23 cellular contexts compared by ENCODE assay signal in the genomic region with DNA sequence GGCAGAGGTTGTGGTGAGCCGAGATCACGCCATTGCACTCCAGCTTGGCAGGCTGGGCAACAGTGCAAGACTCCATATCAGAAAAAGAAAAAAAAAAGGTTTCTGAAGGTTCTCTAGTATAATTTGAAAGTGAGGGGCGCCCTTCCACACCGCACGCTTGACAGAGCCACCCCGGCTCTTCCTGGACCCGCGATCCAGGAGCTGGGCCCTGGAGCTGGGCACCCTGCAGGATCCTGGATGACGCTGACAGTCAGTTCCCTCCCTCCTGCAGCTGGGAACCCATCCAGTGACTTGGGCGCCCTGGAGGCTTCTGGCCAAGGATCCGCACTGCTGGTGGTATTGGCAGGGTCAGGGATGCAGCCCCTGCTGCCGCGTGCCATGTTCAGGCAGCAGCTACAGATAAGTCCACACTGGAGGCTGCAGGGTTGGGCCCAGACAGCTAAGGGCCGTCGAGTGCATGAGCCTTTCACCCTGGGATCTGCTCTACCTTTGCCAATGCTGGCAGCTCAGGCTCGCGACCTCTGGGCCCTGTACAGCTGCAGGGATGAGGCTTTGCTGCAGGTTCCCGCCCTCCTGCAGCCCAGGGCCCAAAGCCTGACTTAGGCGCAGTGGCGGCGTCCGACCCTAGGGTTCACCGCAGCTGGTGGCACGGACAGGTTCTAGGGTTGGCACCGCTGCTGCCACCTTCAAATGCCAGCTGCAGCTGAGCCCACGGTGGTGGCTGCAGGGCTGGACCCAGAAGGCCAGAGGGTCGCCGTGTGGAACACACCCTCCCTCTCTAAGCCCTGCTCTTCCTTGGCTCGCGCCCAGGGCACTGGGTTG.
A peak's percentile ranks its signal among the peaks of the same experiment; 100 is the strongest.
DNase-seq lines count a peak whose midpoint lies in the region; ATAC-seq and TF ChIP-seq lines count a peak whose summit lies in the region.
"Had no signal": no experiment of that assay in that cellular context is flagged by ENCODE, and none has a peak within 500 bp of the region (broad histone marks: within the 10 kb centered on the region; RNA-seq: fewer than 3 reads in every experiment).

No MANE protein-coding gene starts in this region.

- no peak for TF ChIP-seq CTCF in right atrium auricular region (IDR thresholded peaks at IDR 0.05)
- TF ChIP-seq CTCF in GM23338 (conservative IDR thresholded peaks at IDR 0.05; ENCODE audit: low read depth in 2 of 2) = no peak
- no peak for TF ChIP-seq CTCF in upper lobe of right lung (IDR thresholded peaks at IDR 0.05)
- no peak for TF ChIP-seq CTCF in CD8-positive, alpha-beta T cell (IDR thresholded peaks at IDR 0.05)

- no peak overlapping the region for H2AK5ac ChIP-seq in neuronal stem cell (ENCODE audit: low read depth, low read length)

- no peak overlapping the region for H3K27ac Mint-ChIP-seq in GM23338
- no peak overlapping the region for H3K27ac Mint-ChIP-seq in CD8-positive, alpha-beta T cell
- H3K27ac Mint-ChIP-seq: CD14-positive monocyte; CD4-positive, alpha-beta T cell; H9 had no signal

- H3K79me2 ChIP-seq in GM23338 (replicated peaks; ENCODE audit: insufficient read depth) = no peaks in the 10 kb centered on the region

- H3K18ac ChIP-seq in neuronal stem cell (ENCODE audit: low read length) = peak overlapping the region; percentile 57

- peaks cover 2% of the 10 kb centered on the region for H3K79me1 ChIP-seq in neuronal stem cell (ENCODE audit: low read depth, low read length)

- no peak overlapping the region for H3K4me3 Mint-ChIP-seq in GM23338
- H3K4me3 Mint-ChIP-seq in CD8-positive, alpha-beta T cell = no peak overlapping the region
- H3K4me3 Mint-ChIP-seq: CD14-positive monocyte; CD4-positive, alpha-beta T cell; H9 had no signal

- H4K8ac ChIP-seq in neuronal stem cell (ENCODE audit: low read depth, low read length) = no peak overlapping the region

- intact Hi-C loops in right cardiac atrium (cut with DNase I) (no loop called here), upper lobe of right lung (cut with DNase I) (no loop called here)
- intact Hi-C loops in CD8-positive, alpha-beta T cell (cut with DNase I, micrococcal nuclease) = no loop called here

- H3K36me3 ChIP-seq in right atrium auricular region (no peaks in the 10 kb centered on the region), GM23338 (ENCODE audit: insufficient read depth) (no peaks in the 10 kb centered on the region), neuronal stem cell (replicated peaks in 1 of 2; ENCODE audit: control insufficient read depth in 2 of 2, insufficient read depth in 2 of 2, low read length in 2 of 2) (no peaks in the 10 kb centered on the region), upper lobe of right lung (no peaks in the 10 kb centered on the region)
- no peaks in the 10 kb centered on the region for H3K36me3 ChIP-seq in CD8-positive, alpha-beta T cell (ENCODE audit: insufficient read depth, low read length)
- H3K36me3 ChIP-seq: BE2C; BLaER1 treated with 17β-estradiol and CSF1 and Interleukin-3, amounts not matched to agents 10 nM and 100 nM had no signal

- H3K9me3 ChIP-seq in right cardiac atrium (ENCODE audit: control insufficient read depth, low read length) (no peaks in the 10 kb centered on the region), right atrium auricular region (no peaks in the 10 kb centered on the region), neuronal stem cell (replicated peaks in 1 of 2; ENCODE audit: control insufficient read depth in 2 of 2, insufficient read depth in 1 of 2, low read depth in 1 of 2, low read length in 2 of 2) (no peaks in the 10 kb centered on the region), upper lobe of right lung (no peaks in the 10 kb centered on the region)
- no peaks in the 10 kb centered on the region for H3K9me3 ChIP-seq in CD8-positive, alpha-beta T cell (ENCODE audit: low read length)
- H3K9me3 ChIP-seq: BE2C had no signal

- H3K4me2 ChIP-seq in GM23338 = no peak overlapping the region
- no peak overlapping the region for H3K4me2 ChIP-seq in neuronal stem cell (ENCODE audit: insufficient read depth, low read length, poor library complexity, severe bottlenecking)
- H3K4me2 ChIP-seq: A549; BLaER1 treated with 17β-estradiol and CSF1 and Interleukin-3, amounts not matched to agents 10 nM and 100 nM had no signal

- no peak overlapping the region for H2BK5ac ChIP-seq in neuronal stem cell (ENCODE audit: low read length)

- H3K4me3 ChIP-seq in right cardiac atrium (ENCODE audit: low read length) (no peak overlapping the region), right atrium auricular region (no peak overlapping the region), GM23338 (no peak overlapping the region), neuronal stem cell (ENCODE audit: low read length in 2 of 2) (no peak overlapping the region), upper lobe of right lung (no peak overlapping the region)
- no peak overlapping the region for H3K4me3 ChIP-seq in CD8-positive, alpha-beta T cell (ENCODE audit: low read depth, low read length)
- H3K4me3 ChIP-seq: A549; BLaER1 treated with 17β-estradiol and CSF1 and Interleukin-3, amounts not matched to agents 10 nM and 100 nM; GM23248 had no signal

- CTCF ChIA-PET in CD8-positive, alpha-beta T cell (lab: Charles Lee) = no interaction called here

- no peaks in the 10 kb centered on the region; the same call in 2 of the 3 replicates for H3K4me1 Mint-ChIP-seq in GM23338
- H3K4me1 Mint-ChIP-seq in CD8-positive, alpha-beta T cell (ENCODE audit: low read depth) = no peaks in the 10 kb centered on the region
- H3K4me1 Mint-ChIP-seq: CD14-positive monocyte, H9 had no signal

- H3K4me1 ChIP-seq in right cardiac atrium (ENCODE audit: control insufficient read depth, insufficient read depth, low read length) = no peaks in the 10 kb centered on the region
- no peaks in the 10 kb centered on the region for H3K4me1 ChIP-seq in right atrium auricular region
- H3K4me1 ChIP-seq in GM23338 (ENCODE audit: insufficient read depth) = no peaks in the 10 kb centered on the region
- no peaks in the 10 kb centered on the region for H3K4me1 ChIP-seq in neuronal stem cell (ENCODE audit: control insufficient read depth in 2 of 2, insufficient read depth in 1 of 2, low read depth in 1 of 2, low read length in 2 of 2)
- H3K4me1 ChIP-seq in upper lobe of right lung = no peaks in the 10 kb centered on the region
- H3K4me1 ChIP-seq in CD8-positive, alpha-beta T cell (ENCODE audit: insufficient read depth, low read length) = no peaks in the 10 kb centered on the region
- H3K4me1 ChIP-seq: A549; BE2C; BLaER1 treated with 17β-estradiol and CSF1 and Interleukin-3, amounts not matched to agents 10 nM and 100 nM had no signal

- H3K27ac ChIP-seq in right cardiac atrium (ENCODE audit: low read length) (no peak overlapping the region), right atrium auricular region (no peak overlapping the region), GM23338 (ENCODE audit: low read depth) (no peak overlapping the region), neuronal stem cell (replicated peaks; ENCODE audit: low read length) (no peak overlapping the region), upper lobe of right lung (no peak overlapping the region)
- H3K27ac ChIP-seq in CD8-positive, alpha-beta T cell (ENCODE audit: low read depth, low read length) = no peak overlapping the region
- H3K27ac ChIP-seq: A549; BLaER1 treated with 17β-estradiol and CSF1 and Interleukin-3, amounts not matched to agents 10 nM and 100 nM; GM23248 had no signal

- ATAC-seq in right cardiac atrium (no peak), GM23338 (no peak), upper lobe of right lung (peak; percentile 25)
- ATAC-seq in CD8-positive, alpha-beta T cell = no peak
- ATAC-seq: HCT116 had no signal

- peak overlapping the region; percentile 64; the same call in 1 of the 2 replicates for H2AFZ ChIP-seq in GM23338
- H2AFZ ChIP-seq in neuronal stem cell (ENCODE audit: low read length) = no peak overlapping the region
- H2AFZ ChIP-seq: GM23248 had no signal

- peak overlapping the region; percentile 58 for H2BK15ac ChIP-seq in neuronal stem cell (ENCODE audit: low read length)

- POLR2A ChIA-PET in CD8-positive, alpha-beta T cell (lab: Charles Lee) = no interaction called here

- peak overlapping the region; percentile 91 for H3K23ac ChIP-seq in neuronal stem cell (ENCODE audit: low read depth, low read length, poor library complexity)

- 89% methylated on average over 30 of the region's 30 CpGs for WGBS in right cardiac atrium
- WGBS in neuronal stem cell (ENCODE audit: extremely low coverage in 2 of 2, insufficient read length in 2 of 2, insufficient replicate concordance in 1 of 2), 2 donors = no CpG with 5 or more reads among the region's 30 CpGs

- H3K9me3 Mint-ChIP-seq in GM23338 = peaks cover 7% of the 10 kb centered on the region; the same call in 1 of the 3 replicates
- peaks cover 4% of the 10 kb centered on the region for H3K9me3 Mint-ChIP-seq in CD8-positive, alpha-beta T cell
- H3K9me3 Mint-ChIP-seq: CD4-positive, alpha-beta T cell had no signal

- DNase-seq in right cardiac atrium = peak in 2 of 3 donors; percentile 10 to 33
- DNase-seq in right atrium auricular region (ENCODE audit: low spot score) = no peak
- DNase-seq in GM23338 (ENCODE audit: low spot score) = no peak
- no peak for DNase-seq in neuronal stem cell (ENCODE audit: low spot score)
- no peak for DNase-seq in upper lobe of right lung
- no peak for DNase-seq in activated gamma-delta T cell treated with Interleukin-2 at 50 U/mL for 16 hours
- DNase-seq in NCI-H1436 treated with DMSO at 0.1 percent for 48 hours (lab: John Stamatoyannopoulos, UW) = no peak
- DNase-seq in CD8-positive, alpha-beta T cell = no peak
- DNase-seq: 8988T; ACHN; AML-193; BE2C; Calu3; CD4-positive, alpha-beta T cell; COR-L47; DMS153; DND-41; GM23248; H9 had no signal

- no peaks in the 10 kb centered on the region for H3K36me3 Mint-ChIP-seq in GM23338 (ENCODE audit: low read depth)
- no peaks in the 10 kb centered on the region for H3K36me3 Mint-ChIP-seq in CD8-positive, alpha-beta T cell
- H3K36me3 Mint-ChIP-seq: CD14-positive monocyte had no signal

- H3K27me3 ChIP-seq in right cardiac atrium (ENCODE audit: control insufficient read depth, insufficient read depth) (no peaks in the 10 kb centered on the region), right atrium auricular region (no peaks in the 10 kb centered on the region), GM23338 (ENCODE audit: insufficient read depth) (no peaks in the 10 kb centered on the region), neuronal stem cell (ENCODE audit: control insufficient read depth in 3 of 3, insufficient read depth in 3 of 3, low read depth in 1 of 3, low read length in 3 of 3) (no peaks in the 10 kb centered on the region), upper lobe of right lung (peaks cover 3% of the 10 kb centered on the region)
- no peaks in the 10 kb centered on the region for H3K27me3 ChIP-seq in CD8-positive, alpha-beta T cell (ENCODE audit: insufficient read depth, low read length)
- H3K27me3 ChIP-seq: BE2C; BLaER1 treated with 17β-estradiol and CSF1 and Interleukin-3, amounts not matched to agents 10 nM and 100 nM had no signal

- H2BK12ac ChIP-seq in neuronal stem cell (ENCODE audit: low read length) = no peak overlapping the region

- H3F3A ChIP-seq in GM23338 (replicated peaks; ENCODE audit: low read depth) = no peaks in the 10 kb centered on the region

- H3K9me2 ChIP-seq in GM23338 (ENCODE audit: insufficient read depth) = no peaks in the 10 kb centered on the region

- H3K9ac ChIP-seq in neuronal stem cell (ENCODE audit: low read depth, low read length, poor library complexity) = peak overlapping the region; percentile 21
- H3K9ac ChIP-seq: BLaER1 treated with 17β-estradiol and CSF1 and Interleukin-3, amounts not matched to agents 10 nM and 100 nM; GM23248 had no signal

- no peak overlapping the region for H2BK120ac ChIP-seq in neuronal stem cell (ENCODE audit: low read depth, low read length)

- no peaks in the 10 kb centered on the region for H4K20me1 ChIP-seq in GM23338 (replicated peaks; ENCODE audit: insufficient read depth)
- H4K20me1 ChIP-seq: BLaER1 treated with 17β-estradiol and CSF1 and Interleukin-3, amounts not matched to agents 10 nM and 100 nM had no signal

- peaks cover 6% of the 10 kb centered on the region for H3K27me3 Mint-ChIP-seq in GM23338 (ENCODE audit: insufficient read depth, low read depth, poor library complexity)
- H3K27me3 Mint-ChIP-seq in CD8-positive, alpha-beta T cell (ENCODE audit: low read depth) = peaks cover 33% of the 10 kb centered on the region

- no peak overlapping the region for H3K4ac ChIP-seq in neuronal stem cell (ENCODE audit: low read length)

- peak overlapping the region; percentile 21 for H3K14ac ChIP-seq in neuronal stem cell (ENCODE audit: low read length)

- H4K91ac ChIP-seq in neuronal stem cell (ENCODE audit: low read depth, low read length, poor library complexity) = no peak overlapping the region

Comparison
In these comparisons a context has a peak if more than half of its experiments do, and no peak if none do; other contexts are left out.
1. DNase-seq: peak in right cardiac atrium (2 of 3); none in right atrium auricular region (single experiment), GM23338 (single experiment), neuronal stem cell (single experiment), upper lobe of right lung (single experiment), activated gamma-delta T cell treated with Interleukin-2 at 50 U/mL for 16 hours (single experiment), NCI-H1436 treated with DMSO at 0.1 percent for 48 hours (single experiment) and CD8-positive, alpha-beta T cell (0 of 7).